ENCODE assay signal across 13 cellular contexts in the genomic region with DNA sequence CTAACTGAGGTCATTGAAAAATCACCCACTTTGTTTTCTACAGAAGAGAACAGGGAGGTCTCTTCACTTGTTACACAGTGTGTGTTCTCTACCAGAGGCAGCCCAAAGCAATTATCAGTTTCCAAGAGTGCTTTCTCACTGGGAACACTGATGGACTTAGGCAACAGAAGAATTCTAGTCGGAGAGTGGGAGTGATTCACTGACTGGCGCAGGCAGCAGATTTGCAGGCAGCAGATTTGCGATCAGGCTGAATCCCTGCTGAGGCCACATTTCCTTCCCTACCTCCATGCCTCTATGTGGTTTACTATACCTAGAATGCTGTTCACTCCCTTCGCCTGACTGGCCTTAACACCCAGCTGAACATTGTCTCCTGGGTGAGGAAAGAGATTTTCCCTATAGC. TPM values are rescaled to one million over a fixed set of nuclear protein-coding genes. Genes with fewer than 3 reads are reported as not detected.
DNase-seq lines count a peak whose midpoint lies in the region; ATAC-seq and TF ChIP-seq lines count a peak whose summit lies in the region.
"Had no signal": no experiment of that assay in that cellular context is flagged by ENCODE, and none has a peak within 500 bp of the region (broad histone marks: within the 10 kb centered on the region; RNA-seq: fewer than 3 reads in every experiment).

No MANE protein-coding gene starts in this region.

- intact Hi-C loops in CD14-positive monocyte (cut with micrococcal nuclease), result no loop called here

- H3K4me3 Mint-ChIP-seq in activated naive CD4-positive, alpha-beta T cell treated with anti-CD3 and anti-CD28 coated beads, Interleukin-2, amount 10 ng/mL, durations not matched to agents 7 days and 5 days, result no peak overlapping the region
- H3K4me3 Mint-ChIP-seq in T-cell (no peak overlapping the region), CD14-positive monocyte (no peak overlapping the region)

- peak overlapping the region; percentile 35 for H3K27ac Mint-ChIP-seq in activated naive CD4-positive, alpha-beta T cell treated with anti-CD3 and anti-CD28 coated beads, Interleukin-2, amount 10 ng/mL, durations not matched to agents 7 days and 5 days
- peak overlapping the region; percentile 44 to 71 for H3K27ac Mint-ChIP-seq in T-cell
- no peak overlapping the region for H3K27ac Mint-ChIP-seq in CD14-positive monocyte

- DNase-seq in activated naive CD4-positive, alpha-beta T cell treated with anti-CD3 and anti-CD28 coated beads, Interleukin-2, amount 10 ng/mL, durations not matched to agents 7 days and 5 days, result no peak
- DNase-seq in activated naive CD4-positive, alpha-beta T cell (lab: John Stamatoyannopoulos, UW), result no peak
- DNase-seq in T-cell (no peak), fibroblast of the aortic adventitia (ENCODE audit: low read depth) (peak; percentile 26), superior temporal gyrus (ENCODE audit: extremely low spot score) (peak; percentile 65), GM13976 (ENCODE audit: low spot score) (no peak), CD14-positive monocyte (ENCODE audit: low spot score) (no peak), GM13977 (ENCODE audit: low spot score) (no peak)
- DNase-seq: activated B cell treated with CpG ODN at 0.5 μM for 24 hours, BE2C, NCI-H1436 treated with DMSO at 0.1 percent for 48 hours, pancreas, transverse colon had no signal

- peaks cover 41% of the 10 kb centered on the region for H3K4me1 Mint-ChIP-seq in activated naive CD4-positive, alpha-beta T cell treated with anti-CD3 and anti-CD28 coated beads, Interleukin-2, amount 10 ng/mL, durations not matched to agents 7 days and 5 days
- peaks cover 48 to 70% (median 50%) of the 10 kb centered on the region in 3 donors for H3K4me1 Mint-ChIP-seq in T-cell
- H3K4me1 Mint-ChIP-seq in CD14-positive monocyte, result peaks cover 10% of the 10 kb centered on the region

- no peaks in the 10 kb centered on the region for H3K9me3 Mint-ChIP-seq in activated naive CD4-positive, alpha-beta T cell treated with anti-CD3 and anti-CD28 coated beads, Interleukin-2, amount 10 ng/mL, durations not matched to agents 7 days and 5 days
- H3K9me3 Mint-ChIP-seq in T-cell (no peaks in the 10 kb centered on the region), CD14-positive monocyte (no peaks in the 10 kb centered on the region)
- H3K9me3 Mint-ChIP-seq: activated B cell treated with CpG ODN at 0.5 μM for 24 hours had no signal

- no peak for ATAC-seq in T-cell (replicated peaks in 1 of 4)
- ATAC-seq: pancreas had no signal

- peaks cover 79% of the 10 kb centered on the region for H3K36me3 Mint-ChIP-seq in activated naive CD4-positive, alpha-beta T cell treated with anti-CD3 and anti-CD28 coated beads, Interleukin-2, amount 10 ng/mL, durations not matched to agents 7 days and 5 days
- H3K36me3 Mint-ChIP-seq in T-cell (peaks cover 74% of the 10 kb centered on the region), CD14-positive monocyte (no peaks in the 10 kb centered on the region)

- CTCF ChIA-PET in activated naive CD4-positive, alpha-beta T cell treated with anti-CD3 and anti-CD28 coated beads, Interleukin-2, amount 10 ng/mL, durations not matched to agents 7 days and 5 days (lab: Charles Lee), result interaction anchor here (0.8 kb wide), 1 partner anchor 58 kb away, joined by 3 read pairs; no protein-coding TSS in a partner anchor
- CTCF ChIA-PET in T-cell (lab: Charles Lee), result no interaction called here

- H3K27me3 Mint-ChIP-seq in activated naive CD4-positive, alpha-beta T cell treated with anti-CD3 and anti-CD28 coated beads, Interleukin-2, amount 10 ng/mL, durations not matched to agents 7 days and 5 days, result no peaks in the 10 kb centered on the region
- no peaks in the 10 kb centered on the region for H3K27me3 Mint-ChIP-seq in T-cell
- H3K27me3 Mint-ChIP-seq in CD14-positive monocyte (ENCODE audit: low read depth in 3 of 3), result peaks cover 0 to 2% (median 0%) of the 10 kb centered on the region in 3 donors
- H3K27me3 Mint-ChIP-seq: activated B cell treated with CpG ODN at 0.5 μM for 24 hours had no signal

- POLR2A ChIA-PET in T-cell (lab: Charles Lee), result no interaction called here

- in situ Hi-C loops in GM13976 (cut with MboI; ENCODE audit: low sequenced_read_pairs, unreplicated experiment) (no loop called here), GM13977 (cut with MboI; ENCODE audit: low pct_unique_long_range_greater_than_20kb, low sequenced_read_pairs, unreplicated experiment) (no loop called here)

- no peak overlapping the region for H3K4me3 ChIP-seq in fibroblast of the aortic adventitia (ENCODE audit: low read depth, low read length)
- H3K4me3 ChIP-seq: pancreas, transverse colon had no signal

- no peak for TF ChIP-seq CTCF in fibroblast of the aortic adventitia (IDR thresholded peaks at IDR 0.05; ENCODE audit: insufficient read depth, low read length)
- TF ChIP-seq CTCF in GM13976 (IDR thresholded peaks at IDR 0.05; ENCODE audit: borderline replicate concordance, control extremely low read depth, extremely low read depth, insufficient read depth, missing control alignments), result no peak
- TF ChIP-seq CTCF in CD14-positive monocyte (IDR thresholded peaks at IDR 0.05), result no peak
- TF ChIP-seq CTCF in GM13977 (IDR thresholded peaks at IDR 0.05; ENCODE audit: extremely low read depth, insufficient read depth, missing control alignments), result no peak

RNA-seq across cellular contexts. Expression of a gene that starts 6.6 kb away (rescaled TPM):
- total RNA-seq in T-cell, result 100 to 1,000 TPM in 3 of 5 donors, 10 to 100 TPM in 2; 54.0 to 150 (median 113) TPM
- 2.9 and 20.3 TPM in 2 replicates for total RNA-seq in fibroblast of the aortic adventitia (ENCODE audit: low replicate concordance)
- 1 to 10 TPM; 2.9 to 3.1 TPM for polyA plus RNA-seq in CD14-positive monocyte

Comparison
In these comparisons a context has a peak if more than half of its experiments do, and no peak if none do; other contexts are left out.
1. DNase-seq: peak in fibroblast of the aortic adventitia (single experiment) and superior temporal gyrus (single experiment); none in activated naive CD4-positive, alpha-beta T cell treated with anti-CD3 and anti-CD28 coated beads, Interleukin-2, amount 10 ng/mL, durations not matched to agents 7 days and 5 days (single experiment), activated naive CD4-positive, alpha-beta T cell (0 of 4), T-cell (0 of 34), GM13976 (single experiment), CD14-positive monocyte (single experiment) and GM13977 (single experiment).
2. H3K27ac Mint-ChIP-seq: peak in activated naive CD4-positive, alpha-beta T cell treated with anti-CD3 and anti-CD28 coated beads, Interleukin-2, amount 10 ng/mL, durations not matched to agents 7 days and 5 days (single experiment) and T-cell (2 of 2); none in CD14-positive monocyte (0 of 7).